Comparison of ENCODE assay signal across 1 cellular context in genomic region chr15:73346735-73347312, GRCh38.
TF ChIP-seq lines count a peak whose summit lies in the region.

No MANE protein-coding gene starts in this region.

TF ChIP-seq in GM12878, 131 proteins besides CTCF, POLR2A, EP300 and RAD21 (continued from another document):
- TF ChIP-seq CBX3 (IDR thresholded peaks at IDR 0.05; ENCODE audit: borderline replicate concordance, low read depth) (no peak), TCF12 (IDR thresholded peaks at IDR 0.05; ENCODE audit: low read depth, low read length) (peak; percentile 84; the same call in 1 of the 2 replicates), TCF3 (IDR thresholded peaks at IDR 0.05; ENCODE audit: borderline replicate concordance, insufficient read depth, low read depth, low read length) (peak; percentile 88), BHLHE40 (IDR thresholded peaks at IDR 0.05; ENCODE audit: borderline replicate concordance in 1 of 2, low read depth in 2 of 2, low read length in 1 of 2) (peak in 1 of 2 experiments; percentile 22; a peak in 1 of 4 replicates), BMI1 (IDR thresholded peaks at IDR 0.05; ENCODE audit: borderline replicate concordance) (no peak), REST (IDR thresholded peaks at IDR 0.05; ENCODE audit: low read depth, low read length) (peak; percentile 98)
